Comparison of ENCODE assay signal across 16 cellular contexts in genomic region chr7:148727501-148728278, GRCh38. TPM values are rescaled to one million over a fixed set of nuclear protein-coding genes. Genes with fewer than 3 reads are reported as not detected.
DNase-seq lines count a peak whose midpoint lies in the region; ATAC-seq, FAIRE-seq and TF ChIP-seq lines count a peak whose summit lies in the region.
"Had no signal": no experiment of that assay in that cellular context is flagged by ENCODE, and none has a peak within 500 bp of the region (broad histone marks: within the 10 kb centered on the region; RNA-seq: fewer than 3 reads in every experiment).

No MANE protein-coding gene starts in this region.

- H3K4me1 Mint-ChIP-seq in stimulated activated naive CD8-positive, alpha-beta T cell treated with anti-CD3 and anti-CD28 coated beads, Interleukin-15, Interleukin-2, amounts not matched to agents 100 ng/mL and 50 ng/mL, for 24 hours (ENCODE audit: low read depth), result peaks cover 63% of the 10 kb centered on the region

- peaks cover 16% of the 10 kb centered on the region for H3K36me3 ChIP-seq in OCI-LY3 (replicated peaks; ENCODE audit: low read depth, low read length)
- H3K36me3 ChIP-seq in pancreas, result no peaks in the 10 kb centered on the region

- 93 to 94% methylated on average over 11 of the region's 11 CpGs for WGBS in pancreas, 2 donors

- TF ChIP-seq CTCF in OCI-LY3 (IDR thresholded peaks at IDR 0.05; ENCODE audit: low read depth, low read length), result no peak
- TF ChIP-seq CTCF in epithelial cell of esophagus (IDR thresholded peaks at IDR 0.05; ENCODE audit: insufficient read depth, low read depth, low read length, missing control alignments), result no peak
- TF ChIP-seq CTCF in pancreas (IDR thresholded peaks at IDR 0.05), result no peak

- H3K9me3 Mint-ChIP-seq in activated naive CD4-positive, alpha-beta T cell treated with anti-CD3 and anti-CD28 coated beads, Interleukin-2, amount 50 U/mL, for 72 hours, result no peaks in the 10 kb centered on the region
- no peaks in the 10 kb centered on the region for H3K9me3 Mint-ChIP-seq in stimulated activated naive CD8-positive, alpha-beta T cell treated with anti-CD3 and anti-CD28 coated beads, Interleukin-15, Interleukin-2, amounts not matched to agents 100 ng/mL and 50 ng/mL, for 24 hours

- H3K4me2 ChIP-seq in OCI-LY3 (ENCODE audit: low read length), result peak overlapping the region; percentile 24

- intact Hi-C loops in pancreas (cut with DNase I), result no loop called here

- H3K4me3 ChIP-seq in OCI-LY3 (ENCODE audit: low read length) (no peak overlapping the region), epithelial cell of esophagus (ENCODE audit: low read length) (no peak overlapping the region), pancreas (no peak overlapping the region)
- H3K4me3 ChIP-seq: cardiac muscle cell had no signal

- H3K27ac ChIP-seq in OCI-LY3 (ENCODE audit: low read length) (no peak overlapping the region), pancreas (no peak overlapping the region)
- H3K27ac ChIP-seq: cardiac muscle cell had no signal

- peaks cover 6 to 15% of the 10 kb centered on the region in 2 donors for H3K36me3 Mint-ChIP-seq in activated naive CD4-positive, alpha-beta T cell treated with anti-CD3 and anti-CD28 coated beads, Interleukin-2, amount 50 U/mL, for 72 hours
- H3K36me3 Mint-ChIP-seq in stimulated activated naive CD8-positive, alpha-beta T cell treated with anti-CD3 and anti-CD28 coated beads, Interleukin-15, Interleukin-2, amounts not matched to agents 100 ng/mL and 50 ng/mL, for 24 hours (ENCODE audit: low read depth), result peaks cover 28% of the 10 kb centered on the region

- FAIRE-seq in pancreas (lab: Jason Lieb, UNC), result no peak
- FAIRE-seq: HepG2, islet of Langerhans had no signal

- no peaks in the 10 kb centered on the region for H3K9me3 ChIP-seq in OCI-LY3 (ENCODE audit: insufficient read depth, low read length)
- no peaks in the 10 kb centered on the region for H3K9me3 ChIP-seq in pancreas

- ATAC-seq in activated naive CD4-positive, alpha-beta T cell treated with anti-CD3 and anti-CD28 coated beads, Interleukin-2, amount 50 U/mL, for 72 hours, result peak; percentile 65 to 83
- no peak for ATAC-seq in pancreas
- ATAC-seq: HepG2 had no signal

- DNase-seq in activated naive CD4-positive, alpha-beta T cell treated with anti-CD3 and anti-CD28 coated beads, Interleukin-2, amount 50 U/mL, for 72 hours (ENCODE audit: low spot score in 2 of 2), result peak in 1 of 2 donors; percentile 16
- no peak for DNase-seq in activated naive CD4-positive, alpha-beta T cell treated with Interleukin-2 at 50 U/mL for 16 hours
- DNase-seq in epithelial cell of esophagus (ENCODE audit: low read depth) (peak; percentile 82), pancreas (no peak), superior temporal gyrus (ENCODE audit: extremely low spot score) (no peak), NCI-H146 treated with DMSO at 0.1 percent for 48 hours (lab: John Stamatoyannopoulos, UW; ENCODE audit: unreplicated experiment) (no peak)
- DNase-seq: activated effector memory CD4-positive, alpha-beta T cell treated with anti-CD3 and anti-CD28 coated beads, Interleukin-2, amount 50 U/mL, for 16 hours; DMS153; effector memory CD4-positive, alpha-beta T cell; foreskin melanocyte; NCI-H1092 had no signal

- H3K4me3 Mint-ChIP-seq in stimulated activated naive CD8-positive, alpha-beta T cell treated with anti-CD3 and anti-CD28 coated beads, Interleukin-15, Interleukin-2, amounts not matched to agents 100 ng/mL and 50 ng/mL, for 24 hours, result no peak overlapping the region

- no peak overlapping the region for H3K9ac ChIP-seq in OCI-LY3 (ENCODE audit: low read length)

- no peaks in the 10 kb centered on the region for H3K27me3 Mint-ChIP-seq in stimulated activated naive CD8-positive, alpha-beta T cell treated with anti-CD3 and anti-CD28 coated beads, Interleukin-15, Interleukin-2, amounts not matched to agents 100 ng/mL and 50 ng/mL, for 24 hours

- peaks cover 95% of the 10 kb centered on the region for H3K79me2 ChIP-seq in OCI-LY3 (ENCODE audit: low read length)

- H3K27me3 ChIP-seq in OCI-LY3 (ENCODE audit: low read depth, low read length), result no peaks in the 10 kb centered on the region
- H3K27me3 ChIP-seq in pancreas, result no peaks in the 10 kb centered on the region
- H3K27me3 ChIP-seq: cardiac muscle cell had no signal

- H3K27ac Mint-ChIP-seq in activated naive CD4-positive, alpha-beta T cell treated with anti-CD3 and anti-CD28 coated beads, Interleukin-2, amount 50 U/mL, for 72 hours, result peak overlapping the region; percentile 68 to 81
- peak overlapping the region; percentile 29 for H3K27ac Mint-ChIP-seq in stimulated activated naive CD8-positive, alpha-beta T cell treated with anti-CD3 and anti-CD28 coated beads, Interleukin-15, Interleukin-2, amounts not matched to agents 100 ng/mL and 50 ng/mL, for 24 hours

- H4K20me1 ChIP-seq in OCI-LY3 (ENCODE audit: insufficient read depth, low read length), result peaks cover 81% of the 10 kb centered on the region

- H3K4me1 ChIP-seq in OCI-LY3 (ENCODE audit: low read length) (peaks cover 28% of the 10 kb centered on the region), pancreas (peaks cover 10 to 18% (median 12%) of the 10 kb centered on the region in 3 donors)

- H2AFZ ChIP-seq in OCI-LY3 (ENCODE audit: low read depth, low read length), result no peak overlapping the region

RNA-seq across cellular contexts. Expression of gene CUL1, which starts 29.0 kb away (rescaled TPM):
- 10 to 100 TPM; 52.1 to 80.0 TPM for total RNA-seq in activated naive CD4-positive, alpha-beta T cell treated with anti-CD3 and anti-CD28 coated beads, Interleukin-2, amount 50 U/mL, for 72 hours
- total RNA-seq in pancreas, result 10 to 100 TPM; 10.8 to 19.2 (median 12.9) TPM
- 10 to 100 TPM in 1 of 2 donors, 1 to 10 TPM in 1; 8.9 to 17.5 TPM for polyA plus RNA-seq in pancreas

Comparison
In these comparisons a context has a peak if more than half of its experiments do, and no peak if none do; other contexts are left out.
1. ATAC-seq: peak in activated naive CD4-positive, alpha-beta T cell treated with anti-CD3 and anti-CD28 coated beads, Interleukin-2, amount 50 U/mL, for 72 hours (2 of 2); none in pancreas (0 of 4).